Comparison of ENCODE assay signal across 25 cellular contexts in genomic region chr12:116684891-116685290, GRCh38.
"Had no signal": no experiment of that assay in that cellular context is flagged by ENCODE, and none has a peak within 500 bp of the region (broad histone marks: within the 10 kb centered on the region; RNA-seq: fewer than 3 reads in every experiment).

No MANE protein-coding gene starts in this region.

- DNase-seq: activated B cell treated with CpG ODN at 0.5 μM for 24 hours; activated CD4-positive, alpha-beta T cell treated with anti-CD3 and anti-CD28 coated beads for 48 hours; activated CD4-positive, alpha-beta T cell treated with anti-CD3 and anti-CD28 coated beads, Interleukin-2, amount 50 U/mL, for 1 hour; activated CD4-positive, alpha-beta T cell treated with anti-CD3 and anti-CD28 coated beads, Interleukin-2, amount 50 U/mL, for 48 hours; activated CD8-positive, alpha-beta memory T cell treated with anti-CD3 and anti-CD28 coated beads for 24 hours; activated CD8-positive, alpha-beta T cell treated with anti-CD3 and anti-CD28 coated beads for 36 hours; activated effector memory CD4-positive, alpha-beta T cell treated with Interleukin-2 at 50 U/mL for 16 hours; activated gamma-delta T cell treated with Interleukin-2 at 50 U/mL for 16 hours; activated naive CD4-positive, alpha-beta T cell treated with anti-CD3 and anti-CD28 coated beads, Interleukin-2, amount 50 U/mL, for 16 hours; activated naive CD4-positive, alpha-beta T cell treated with Interleukin-2 at 50 U/mL for 16 hours; activated T-cell treated with anti-CD3 and anti-CD28 coated beads, Interleukin-2, amount 50 U/mL, for 4 hours; amniotic stem cell; anterior cingulate cortex; brain microvascular endothelial cell; dorsolateral prefrontal cortex; effector memory CD4-positive, alpha-beta T cell; endodermal cell; foreskin fibroblast; head of caudate nucleus; T1000; WERI-Rb-1 had no signal

- ATAC-seq: activated CD4-positive, CD25-positive, alpha-beta regulatory T cell treated with anti-CD3 and anti-CD28 coated beads, Interleukin-2, amount 50 U/mL, for 24 hours; activated CD8-positive, alpha-beta T cell treated with anti-CD3 and anti-CD28 coated beads for 36 hours; activated T-cell treated with anti-CD3 and anti-CD28 coated beads, Interleukin-2, amount 50 U/mL, for 4 hours; activated T-helper 17 cell treated with anti-CD3 and anti-CD28 coated beads, Interleukin-2, amount 50 U/mL, for 72 hours; esophagus mucosa had no signal

- H3K27ac ChIP-seq: brain microvascular endothelial cell, coronary artery, dorsolateral prefrontal cortex, WERI-Rb-1 had no signal

- H3K36me3 ChIP-seq: brain microvascular endothelial cell, WERI-Rb-1 had no signal

- H3K4me3 ChIP-seq: coronary artery, dorsolateral prefrontal cortex had no signal
